ENCODE assay signal across 8 cellular contexts in genomic region chr16:5098221-5099159, GRCh38. TPM values are rescaled to one million over a fixed set of nuclear protein-coding genes. Genes with fewer than 3 reads are reported as not detected.
DNase-seq lines count a peak whose midpoint lies in the region; ATAC-seq and TF ChIP-seq lines count a peak whose summit lies in the region.
"Not testable (repeated sequence)": the region's sequence is repeated elsewhere in the genome, so short reads cannot be mapped to it uniquely, and the experiment has no call there.

No MANE protein-coding gene starts in this region.

- ATAC-seq in GM18517 (IDR thresholded peaks at IDR 0.05; ENCODE audit: unreplicated experiment): peak; percentile 57
- peak; percentile 78 for ATAC-seq in HG03442 (IDR thresholded peaks at IDR 0.05; ENCODE audit: unreplicated experiment)

- 1% methylated on average over 55 of the region's 67 CpGs for WGBS in urinary bladder

- H3K9me3 ChIP-seq in NT2/D1 (ENCODE audit: insufficient read depth, low read length); duodenal mucosa (ENCODE audit: control insufficient read depth in 1 of 2, low read length in 2 of 2); skeletal muscle tissue (ENCODE audit: control insufficient read depth in 3 of 3, low read length in 3 of 3): not testable (repeated sequence)

- H3K27ac ChIP-seq in duodenal mucosa (ENCODE audit: low read depth, low read length) (peak overlapping the region; percentile 75), skeletal muscle tissue (ENCODE audit: low read depth, low read length) (peak overlapping the region; percentile 65), urinary bladder (ENCODE audit: low read depth) (peak overlapping the region; percentile 80)

- H3K4me1 ChIP-seq in NT2/D1 (ENCODE audit: insufficient read depth, insufficient read length); duodenal mucosa (ENCODE audit: control insufficient read depth in 1 of 2, insufficient read depth in 2 of 2, low read length in 2 of 2); skeletal muscle tissue (ENCODE audit: control insufficient read depth in 3 of 3, insufficient read depth in 3 of 3, low read length in 3 of 3); urinary bladder (ENCODE audit: insufficient read depth): not testable (repeated sequence)

- peak overlapping the region; percentile 70 for H3K9ac ChIP-seq in NT2/D1 (ENCODE audit: insufficient read length, low read depth)
- H3K9ac ChIP-seq in duodenal mucosa (ENCODE audit: low read depth in 1 of 2, low read length in 2 of 2): peak overlapping the region; percentile 39 to 79
- peak overlapping the region; percentile 67 to 78 (median 72) for H3K9ac ChIP-seq in skeletal muscle tissue (ENCODE audit: low read depth in 1 of 3, low read length in 3 of 3)

- not testable (repeated sequence) for H3K27me3 ChIP-seq in NT2/D1 (ENCODE audit: insufficient read depth, insufficient read length); duodenal mucosa (ENCODE audit: control insufficient read depth in 1 of 2, insufficient read depth in 2 of 2, low read length in 2 of 2); kidney epithelial cell (ENCODE audit: control insufficient read depth, insufficient read depth, low read length); skeletal muscle tissue (ENCODE audit: control insufficient read depth in 3 of 3, insufficient read depth in 3 of 3, low read length in 3 of 3)

- peak overlapping the region; percentile 41 for H3K4me3 ChIP-seq in NT2/D1 (ENCODE audit: insufficient read length, low read depth)
- H3K4me3 ChIP-seq in duodenal mucosa (ENCODE audit: low read depth in 1 of 2, low read length in 2 of 2): peak overlapping the region; percentile 56 to 75
- peak overlapping the region; percentile 72 for H3K4me3 ChIP-seq in kidney epithelial cell (ENCODE audit: low read depth, low read length)
- H3K4me3 ChIP-seq in skeletal muscle tissue (ENCODE audit: low read length in 3 of 3): peak overlapping the region; percentile 66 to 76 (median 72)
- H3K4me3 ChIP-seq in urinary bladder (ENCODE audit: low read depth, low read length): peak overlapping the region; percentile 51

- peak; percentile 78 for DNase-seq in NT2/D1 (ENCODE audit: low read depth, low spot score)
- DNase-seq in activated CD8-positive, alpha-beta memory T cell treated with anti-CD3 and anti-CD28 coated beads, Interleukin-2, amount 50 U/mL, for 4 hours: peak; percentile 96
- not testable (repeated sequence) for DNase-seq in kidney epithelial cell (ENCODE audit: low read depth)

- TF ChIP-seq CTCF in kidney epithelial cell (IDR thresholded peaks at IDR 0.05; ENCODE audit: insufficient read depth, low read length, poor library complexity, severe bottlenecking): not testable (repeated sequence)

- H3K36me3 ChIP-seq in NT2/D1 (ENCODE audit: insufficient read depth, insufficient read length, low read length); duodenal mucosa (ENCODE audit: control insufficient read depth in 1 of 2, insufficient read depth in 2 of 2, low read length in 2 of 2); kidney epithelial cell (ENCODE audit: control insufficient read depth, insufficient read depth, low read length); skeletal muscle tissue (ENCODE audit: control insufficient read depth in 3 of 3, insufficient read depth in 3 of 3, low read length in 3 of 3); urinary bladder (ENCODE audit: insufficient read depth): not testable (repeated sequence)

RNA-seq across cellular contexts. Expression of gene EEF2KMT, which starts 0.9 kb away (rescaled TPM):
- 7.8 and 16.8 TPM in 2 replicates for total RNA-seq in kidney epithelial cell
- total RNA-seq in skeletal muscle tissue: 5.7 TPM
- 4.6 TPM for total RNA-seq in urinary bladder
- polyA plus RNA-seq in urinary bladder: 11.2 TPM

RNA-seq across cellular contexts. Expression of gene ALG1, which starts 26.8 kb away (rescaled TPM):
- 33.0 and 33.5 TPM in 2 replicates for total RNA-seq in kidney epithelial cell
- total RNA-seq in skeletal muscle tissue: 13.6 TPM
- total RNA-seq in urinary bladder: 15.1 TPM
- 18.5 TPM for polyA plus RNA-seq in urinary bladder

RNA-seq across cellular contexts. Expression of gene C16orf89, which starts 32.7 kb away (rescaled TPM):
- total RNA-seq in kidney epithelial cell (1.0 TPM in 1 of 2 replicates, not detected in the other), skeletal muscle tissue (2.1 TPM), urinary bladder (6.0 TPM)
- 11.1 TPM for polyA plus RNA-seq in urinary bladder
